In the genomic region with DNA sequence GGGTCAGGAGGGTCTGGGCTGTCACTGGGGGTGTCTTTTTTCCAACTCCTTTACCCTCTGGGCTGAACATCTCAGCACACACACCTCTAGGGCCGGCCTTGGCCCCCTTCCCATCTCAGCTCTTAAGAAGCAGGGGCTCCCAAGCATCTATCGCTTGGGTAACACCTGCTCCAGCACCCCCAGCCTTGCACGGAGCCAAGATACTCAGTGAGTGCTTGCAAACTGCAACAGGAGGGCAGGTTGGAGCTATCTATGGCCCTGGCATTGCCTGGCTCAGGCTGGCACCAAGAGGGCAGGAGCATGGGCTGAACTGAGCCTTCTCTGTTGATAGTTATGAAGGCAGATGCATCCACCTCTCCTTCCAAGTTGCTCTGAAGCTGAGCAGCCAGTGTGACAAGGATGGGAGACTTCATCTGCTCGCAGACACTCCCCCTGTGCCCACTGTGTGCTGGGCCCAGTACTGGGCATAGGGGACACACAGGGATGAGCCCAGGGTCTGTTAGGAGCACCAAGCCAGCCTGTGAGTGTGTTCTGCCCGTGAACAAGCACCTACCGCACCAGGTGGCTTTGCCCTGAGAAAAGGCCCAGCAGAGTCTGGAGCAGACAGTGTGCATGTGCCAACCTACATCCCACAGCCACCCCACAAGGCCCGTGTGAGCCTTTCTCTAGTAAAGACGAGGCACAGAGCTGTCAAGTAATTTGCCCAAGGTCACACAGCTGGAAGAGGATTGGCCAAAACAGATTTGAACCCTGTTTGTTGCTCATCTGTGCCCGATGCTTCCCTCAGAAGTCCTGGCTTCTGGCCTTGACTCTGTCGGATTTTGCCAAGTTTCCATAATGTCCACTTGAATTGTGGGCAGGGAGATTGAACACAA, we compare ENCODE assay signal across 27 cellular contexts. TPM values are rescaled to one million over a fixed set of nuclear protein-coding genes. Genes with fewer than 3 reads are reported as not detected.
DNase-seq lines count a peak whose midpoint lies in the region; ATAC-seq and TF ChIP-seq lines count a peak whose summit lies in the region.
"Had no signal": no experiment of that assay in that cellular context is flagged by ENCODE, and none has a peak within 500 bp of the region (broad histone marks: within the 10 kb centered on the region; RNA-seq: fewer than 3 reads in every experiment).

No MANE protein-coding gene starts in this region.

- no peak for TF ChIP-seq POLR2A in vagina (IDR thresholded peaks at IDR 0.05)

- H3K27me3 ChIP-seq in right cardiac atrium (ENCODE audit: control insufficient read depth, insufficient read depth), result no peaks in the 10 kb centered on the region
- H3K27me3 ChIP-seq in vagina, result no peaks in the 10 kb centered on the region
- H3K27me3 ChIP-seq: tibial nerve had no signal

- H3K36me3 Mint-ChIP-seq in central memory CD8-positive, alpha-beta T cell (ENCODE audit: insufficient read depth), result peaks cover 23% of the 10 kb centered on the region
- H3K36me3 Mint-ChIP-seq in immature natural killer cell, result peaks cover 20 to 33% (median 25%) of the 10 kb centered on the region in 3 donors

- peak overlapping the region; percentile 13 for H3K27ac Mint-ChIP-seq in central memory CD8-positive, alpha-beta T cell (ENCODE audit: low read depth)
- H3K27ac Mint-ChIP-seq in immature natural killer cell, result peak overlapping the region in 2 of 6 donors; percentile 17 to 71
- H3K27ac Mint-ChIP-seq: activated CD8-positive, alpha-beta T cell treated with anti-CD3 and anti-CD28 coated beads for 36 hours; T-helper 2 cell treated with Interferon-gamma antibody and Interleukin-4, amounts not matched to agents 5 μg/mL and 100 μg/mL, for 36 hours had no signal

- H3K27ac ChIP-seq in right cardiac atrium (ENCODE audit: low read length) (no peak overlapping the region), vagina (no peak overlapping the region)
- H3K27ac ChIP-seq: HL-60, tibial nerve had no signal

- H3K4me1 Mint-ChIP-seq in central memory CD8-positive, alpha-beta T cell, result peaks cover 5% of the 10 kb centered on the region
- H3K4me1 Mint-ChIP-seq in immature natural killer cell, result peaks cover 0 to 2% of the 10 kb centered on the region in 2 donors

- no peaks in the 10 kb centered on the region for H3K4me1 ChIP-seq in right cardiac atrium (ENCODE audit: control insufficient read depth, insufficient read depth, low read length)
- no peaks in the 10 kb centered on the region for H3K4me1 ChIP-seq in vagina

- H3K9me3 Mint-ChIP-seq in central memory CD8-positive, alpha-beta T cell, result peaks cover 4% of the 10 kb centered on the region
- peaks cover 0 to 6% (median 0%) of the 10 kb centered on the region in 6 donors for H3K9me3 Mint-ChIP-seq in immature natural killer cell

- 88% methylated on average over 10 of the region's 10 CpGs for WGBS in right cardiac atrium

- no peak overlapping the region for H3K4me3 ChIP-seq in right cardiac atrium (ENCODE audit: low read length)
- H3K4me3 ChIP-seq in vagina, result no peak overlapping the region
- H3K4me3 ChIP-seq: GM12878, tibial nerve had no signal

- H3K9me3 ChIP-seq in right cardiac atrium (ENCODE audit: control insufficient read depth, low read length) (no peaks in the 10 kb centered on the region), vagina (no peaks in the 10 kb centered on the region)

- intact Hi-C loops in right cardiac atrium (cut with DNase I) (no loop called here), Right ventricle myocardium inferior (cut with DNase I) (no loop called here), vagina (cut with DNase I) (no loop called here), posterior vena cava (cut with DNase I) (no loop called here)

- no peak for TF ChIP-seq CTCF in vagina (IDR thresholded peaks at IDR 0.05)

- H3K36me3 ChIP-seq in vagina, result peaks cover 0 to 70% of the 10 kb centered on the region in 2 donors

- no peaks in the 10 kb centered on the region for H3K27me3 Mint-ChIP-seq in central memory CD8-positive, alpha-beta T cell
- H3K27me3 Mint-ChIP-seq in immature natural killer cell (ENCODE audit: low read depth in 3 of 3), result peaks cover 0 to 1% (median 0%) of the 10 kb centered on the region in 3 donors
- H3K27me3 Mint-ChIP-seq: activated CD8-positive, alpha-beta T cell treated with anti-CD3 and anti-CD28 coated beads for 36 hours; CD8-positive, alpha-beta memory T cell had no signal

- H3K4me3 Mint-ChIP-seq in central memory CD8-positive, alpha-beta T cell, result no peak overlapping the region
- H3K4me3 Mint-ChIP-seq in immature natural killer cell, result no peak overlapping the region
- H3K4me3 Mint-ChIP-seq: activated CD8-positive, alpha-beta T cell treated with anti-CD3 and anti-CD28 coated beads for 36 hours; CD8-positive, alpha-beta memory T cell; T-helper 2 cell treated with Interferon-gamma antibody and Interleukin-4, amounts not matched to agents 5 μg/mL and 100 μg/mL, for 36 hours had no signal

- ATAC-seq in right cardiac atrium (no peak), Right ventricle myocardium inferior (no peak), left lobe of liver (peak; percentile 12)
- ATAC-seq in central memory CD8-positive, alpha-beta T cell (replicated peaks; ENCODE audit: extremely low read depth, poor library complexity, severe bottlenecking), result no peak
- ATAC-seq: activated CD8-positive, alpha-beta T cell treated with anti-CD3 and anti-CD28 coated beads for 36 hours; GM12878 had no signal

- DNase-seq in right cardiac atrium (peak in 2 of 3 donors; percentile 25 to 37), Right ventricle myocardium inferior (ENCODE audit: missing footprints) (no peak), left lobe of liver (ENCODE audit: low spot score) (no peak), vagina (ENCODE audit: extremely low spot score in 2 of 2) (peak; percentile 75 to 84), activated gamma-delta T cell (lab: John Stamatoyannopoulos, UW) (no peak), posterior vena cava (ENCODE audit: low spot score) (no peak), immature natural killer cell (no peak)
- no peak for DNase-seq in central memory CD8-positive, alpha-beta T cell (ENCODE audit: low spot score in 2 of 2)
- DNase-seq: ACHN; activated CD4-positive, alpha-beta T cell treated with anti-CD3 and anti-CD28 coated beads for 1 hour; activated CD8-positive, alpha-beta T cell treated with anti-CD3 and anti-CD28 coated beads for 36 hours; activated effector memory CD4-positive, alpha-beta T cell treated with Interleukin-2 at 50 U/mL for 16 hours; CD8-positive, alpha-beta memory T cell; central memory CD4-positive, alpha-beta T cell; EL; Karpas-422; mesendoderm; NCI-H1436; NCI-H2081; NCI-H526 treated with DMSO at 0.1 percent for 48 hours; SIG-M5; stimulated activated CD4-positive, alpha-beta T cell treated with anti-CD3 and anti-CD28 coated beads, Interleukin-15, amount 100 ng/mL, for 24 hours; stimulated activated CD4-positive, alpha-beta T cell treated with anti-CD3 and anti-CD28 coated beads, Interleukin-4, amount 100 ng/mL, for 4 hours had no signal

RNA-seq across cellular contexts. Expression of a gene that starts 58.2 kb away (rescaled TPM):
- total RNA-seq in right cardiac atrium (10 to 100 TPM; 31.1 to 32.4 (median 31.6) TPM), Right ventricle myocardium inferior (28.7 TPM), left lobe of liver (7.3 TPM), vagina (27.7 TPM), posterior vena cava (10 to 100 TPM; 26.1 to 27.9 TPM)
- polyA plus RNA-seq in right cardiac atrium (28.3 TPM), immature natural killer cell (1 to 10 TPM in 1 of 3 donors, under 1 TPM in 2; 0.58 to 2.1 (median 0.80) TPM)

Comparison
In these comparisons a context has a peak if more than half of its experiments do, and no peak if none do; other contexts are left out.
1. DNase-seq: peak in right cardiac atrium (2 of 3) and vagina (2 of 2); none in Right ventricle myocardium inferior (single experiment), central memory CD8-positive, alpha-beta T cell (0 of 2), left lobe of liver (single experiment), activated gamma-delta T cell (single experiment), posterior vena cava (single experiment) and immature natural killer cell (0 of 3).